ENCODE assay signal across 26 cellular contexts in genomic region chr11:19196458-19196857, GRCh38. TPM values are rescaled to one million over a fixed set of nuclear protein-coding genes. Genes with fewer than 3 reads are reported as not detected.
"Had no signal": no experiment of that assay in that cellular context is flagged by ENCODE, and none has a peak within 500 bp of the region (broad histone marks: within the 10 kb centered on the region; RNA-seq: fewer than 3 reads in every experiment).

No MANE protein-coding gene starts in this region.

- ATAC-seq: activated CD8-positive, alpha-beta memory T cell treated with anti-CD3 and anti-CD28 coated beads, Interleukin-2, amount 10 ng/mL, durations not matched to agents 7 days and 5 days; activated T-helper 17 cell treated with anti-CD3 and anti-CD28 coated beads, Interleukin-2, amount 50 U/mL, for 72 hours; body of pancreas; effector memory CD8-positive, alpha-beta T cell; natural killer cell; pancreas; stimulated activated naive CD8-positive, alpha-beta T cell treated with anti-CD3 and anti-CD28 coated beads, Interleukin-15, amount 100 ng/mL, for 72 hours had no signal

- H3K36me3 ChIP-seq: esophagus squamous epithelium, neutrophil, pancreas, suprapubic skin had no signal

- H3K4me3 ChIP-seq: body of pancreas, esophagus squamous epithelium, pancreas, suprapubic skin had no signal

- H3K27me3 Mint-ChIP-seq: activated T-helper 17 cell treated with anti-CD3 and anti-CD28 coated beads, Interleukin-2, amount 50 U/mL, for 72 hours; type B pancreatic cell had no signal

- DNase-seq: activated CD4-positive, alpha-beta memory T cell treated with anti-CD3 and anti-CD28 coated beads, Interleukin-2, amount 10 ng/mL, durations not matched to agents 7 days and 5 days; activated CD4-positive, alpha-beta T cell treated with anti-CD3 and anti-CD28 coated beads for 48 hours; activated CD4-positive, CD25-positive, alpha-beta regulatory T cell; activated CD8-positive, alpha-beta memory T cell treated with anti-CD3 and anti-CD28 coated beads, Interleukin-2, amount 10 ng/mL, durations not matched to agents 7 days and 5 days; activated naive CD4-positive, alpha-beta T cell; activated naive CD8-positive, alpha-beta T cell treated with anti-CD3 and anti-CD28 coated beads, Interleukin-2, amount 10 ng/mL, durations not matched to agents 7 days and 5 days; amygdala; body of pancreas; caudate nucleus; effector memory CD8-positive, alpha-beta T cell; esophagus squamous epithelium; glutamatergic neuron; kidney; mesenchymal stem cell; natural killer cell; pancreas; stimulated activated CD4-positive, alpha-beta T cell treated with anti-CD3 and anti-CD28 coated beads, Interleukin-2, amount 100 ng/mL, for 24 hours; stimulated activated naive CD8-positive, alpha-beta T cell treated with anti-CD3 and anti-CD28 coated beads, Interleukin-15, amount 100 ng/mL, for 72 hours; T-helper 1 cell; T1000 had no signal

- H3K4me1 Mint-ChIP-seq: activated CD4-positive, alpha-beta memory T cell treated with anti-CD3 and anti-CD28 coated beads, Interleukin-2, amount 10 ng/mL, durations not matched to agents 7 days and 5 days; activated CD8-positive, alpha-beta memory T cell treated with anti-CD3 and anti-CD28 coated beads, Interleukin-2, amount 10 ng/mL, durations not matched to agents 7 days and 5 days; activated naive CD8-positive, alpha-beta T cell treated with anti-CD3 and anti-CD28 coated beads, Interleukin-2, amount 10 ng/mL, durations not matched to agents 7 days and 5 days; activated T-helper 17 cell treated with anti-CD3 and anti-CD28 coated beads, Interleukin-2, amount 50 U/mL, for 72 hours; stimulated activated naive CD8-positive, alpha-beta T cell treated with anti-CD3 and anti-CD28 coated beads, Interleukin-15, amount 100 ng/mL, for 72 hours had no signal

- H3K4me3 Mint-ChIP-seq: activated CD4-positive, alpha-beta memory T cell treated with anti-CD3 and anti-CD28 coated beads, Interleukin-2, amount 10 ng/mL, durations not matched to agents 7 days and 5 days; activated CD8-positive, alpha-beta memory T cell treated with anti-CD3 and anti-CD28 coated beads, Interleukin-2, amount 10 ng/mL, durations not matched to agents 7 days and 5 days; activated naive CD8-positive, alpha-beta T cell treated with anti-CD3 and anti-CD28 coated beads, Interleukin-2, amount 10 ng/mL, durations not matched to agents 7 days and 5 days; activated T-helper 17 cell treated with anti-CD3 and anti-CD28 coated beads, Interleukin-2, amount 50 U/mL, for 72 hours; effector memory CD8-positive, alpha-beta T cell; natural killer cell; stimulated activated naive CD8-positive, alpha-beta T cell treated with anti-CD3 and anti-CD28 coated beads, Interleukin-15, amount 100 ng/mL, for 72 hours; type B pancreatic cell had no signal

- H3K27ac Mint-ChIP-seq: activated CD4-positive, alpha-beta memory T cell treated with anti-CD3 and anti-CD28 coated beads, Interleukin-2, amount 10 ng/mL, durations not matched to agents 7 days and 5 days; activated CD8-positive, alpha-beta memory T cell treated with anti-CD3 and anti-CD28 coated beads, Interleukin-2, amount 10 ng/mL, durations not matched to agents 7 days and 5 days; activated naive CD8-positive, alpha-beta T cell treated with anti-CD3 and anti-CD28 coated beads, Interleukin-2, amount 10 ng/mL, durations not matched to agents 7 days and 5 days; activated T-helper 17 cell treated with anti-CD3 and anti-CD28 coated beads, Interleukin-2, amount 50 U/mL, for 72 hours; effector memory CD8-positive, alpha-beta T cell; natural killer cell; stimulated activated naive CD8-positive, alpha-beta T cell treated with anti-CD3 and anti-CD28 coated beads, Interleukin-15, amount 100 ng/mL, for 72 hours; type B pancreatic cell had no signal

- H3K27me3 ChIP-seq: body of pancreas, esophagus squamous epithelium, neutrophil, pancreas, suprapubic skin had no signal

- H3K9me3 ChIP-seq: body of pancreas, esophagus squamous epithelium, neutrophil, pancreas, suprapubic skin had no signal

- H3K36me3 Mint-ChIP-seq: activated CD8-positive, alpha-beta memory T cell treated with anti-CD3 and anti-CD28 coated beads, Interleukin-2, amount 10 ng/mL, durations not matched to agents 7 days and 5 days; activated naive CD8-positive, alpha-beta T cell treated with anti-CD3 and anti-CD28 coated beads, Interleukin-2, amount 10 ng/mL, durations not matched to agents 7 days and 5 days; natural killer cell; type B pancreatic cell had no signal

- H3K4me1 ChIP-seq: pancreas, suprapubic skin had no signal

- H3K27ac ChIP-seq: body of pancreas, esophagus squamous epithelium, neutrophil, pancreas, suprapubic skin had no signal

- H3K9me3 Mint-ChIP-seq: activated CD4-positive, alpha-beta memory T cell treated with anti-CD3 and anti-CD28 coated beads, Interleukin-2, amount 10 ng/mL, durations not matched to agents 7 days and 5 days; activated naive CD8-positive, alpha-beta T cell treated with anti-CD3 and anti-CD28 coated beads, Interleukin-2, amount 10 ng/mL, durations not matched to agents 7 days and 5 days; activated T-helper 17 cell treated with anti-CD3 and anti-CD28 coated beads, Interleukin-2, amount 50 U/mL, for 72 hours; effector memory CD8-positive, alpha-beta T cell; natural killer cell; stimulated activated naive CD8-positive, alpha-beta T cell treated with anti-CD3 and anti-CD28 coated beads, Interleukin-15, amount 100 ng/mL, for 72 hours; type B pancreatic cell had no signal

RNA-seq across cellular contexts. Expression of gene CSRP3, which starts 5.3 kb away (rescaled TPM):
- total RNA-seq: activated CD4-positive, alpha-beta memory T cell treated with anti-CD3 and anti-CD28 coated beads, Interleukin-2, amount 10 ng/mL, durations not matched to agents 7 days and 5 days; activated CD8-positive, alpha-beta memory T cell treated with anti-CD3 and anti-CD28 coated beads, Interleukin-2, amount 10 ng/mL, durations not matched to agents 7 days and 5 days; activated naive CD8-positive, alpha-beta T cell treated with anti-CD3 and anti-CD28 coated beads, Interleukin-2, amount 10 ng/mL, durations not matched to agents 7 days and 5 days; activated T-helper 17 cell treated with anti-CD3 and anti-CD28 coated beads, Interleukin-2, amount 50 U/mL, for 72 hours; body of pancreas; dermis microvascular lymphatic vessel endothelial cell; esophagus squamous epithelium; kidney; mucosa of gallbladder; natural killer cell; suprapubic skin had no signal
